8 cellular contexts compared by ENCODE assay signal in the genomic region with DNA sequence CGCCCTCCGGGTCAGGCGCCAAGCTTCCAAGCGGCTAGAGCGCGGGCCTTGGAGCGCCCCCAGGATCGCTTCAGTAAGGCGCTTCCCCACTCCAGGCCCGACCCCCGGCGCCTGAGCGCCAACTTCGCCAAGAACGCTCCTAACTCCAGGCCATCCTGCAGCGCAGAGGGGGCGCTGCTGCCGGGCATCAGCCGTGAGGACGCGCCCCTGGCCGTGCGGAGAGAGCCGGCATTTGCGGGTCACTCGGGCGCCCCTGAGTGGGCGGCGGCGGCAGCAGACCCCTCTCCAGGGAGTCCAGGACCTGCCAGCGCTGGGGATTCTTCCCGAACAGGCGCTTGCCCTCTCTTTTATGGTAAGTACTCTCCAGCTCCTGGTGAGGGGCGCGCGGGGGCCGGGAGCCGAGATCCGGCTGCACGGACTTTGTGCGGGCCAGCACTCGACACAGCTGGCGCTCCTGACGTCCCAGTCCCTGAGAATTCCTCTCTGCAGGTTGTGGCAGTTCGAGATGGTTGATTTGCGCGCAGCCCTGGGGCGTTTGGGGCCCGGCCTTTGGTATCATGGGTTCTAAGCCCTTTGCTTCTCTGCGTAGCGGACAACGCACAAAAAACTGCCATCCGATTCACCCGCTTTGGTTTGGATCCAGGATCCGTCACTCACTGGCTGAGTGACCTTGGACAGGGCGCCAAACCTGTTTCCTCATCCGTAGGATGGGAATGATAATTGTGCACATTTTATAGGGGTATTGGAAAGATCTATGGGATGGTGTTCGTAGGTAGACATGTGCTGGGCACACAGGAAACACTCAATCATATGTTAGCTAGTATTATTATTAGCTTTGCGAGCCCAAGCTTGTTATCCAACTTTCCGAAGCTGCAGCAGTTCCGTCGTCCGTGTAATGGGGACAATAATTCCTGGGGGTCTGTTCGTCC. TPM values are rescaled to one million over a fixed set of nuclear protein-coding genes. Genes with fewer than 3 reads are reported as not detected.
DNase-seq lines count a peak whose midpoint lies in the region; ATAC-seq and TF ChIP-seq lines count a peak whose summit lies in the region.

No MANE protein-coding gene starts in this region.

- 0 to 3% methylated on average over 1 to 51 of the region's 64 CpGs for WGBS in transverse colon (ENCODE audit: low coverage in 1 of 2), 2 donors

- peak overlapping the region; percentile 38 for H3K4me3 ChIP-seq in astrocyte of the cerebellum (ENCODE audit: low read depth, low read length)
- peak overlapping the region in 3 of 4 donors; percentile 27 to 49 (median 37) for H3K4me3 ChIP-seq in transverse colon

- H3K36me3 Mint-ChIP-seq in activated CD4-positive, alpha-beta T cell treated with anti-CD3 and anti-CD28 coated beads, Interleukin-2, amount 10 ng/mL, durations not matched to agents 24 days and 14 days (ENCODE audit: low read depth): no peaks in the 10 kb centered on the region

- H3K9me3 ChIP-seq in transverse colon: no peaks in the 10 kb centered on the region

- TF ChIP-seq EP300 in transverse colon (IDR thresholded peaks at IDR 0.05; ENCODE audit: low read depth): no peak

- no peak for ATAC-seq in HG02798 (IDR thresholded peaks at IDR 0.05; ENCODE audit: poor library complexity, unreplicated experiment)

- H3K9me3 Mint-ChIP-seq in activated CD4-positive, alpha-beta T cell treated with anti-CD3 and anti-CD28 coated beads, Interleukin-2, amount 10 ng/mL, durations not matched to agents 24 days and 14 days: no peaks in the 10 kb centered on the region

- H3K4me1 Mint-ChIP-seq in activated CD4-positive, alpha-beta T cell treated with anti-CD3 and anti-CD28 coated beads, Interleukin-2, amount 10 ng/mL, durations not matched to agents 24 days and 14 days: peaks cover 8% of the 10 kb centered on the region

- TF ChIP-seq CTCF in astrocyte of the cerebellum (IDR thresholded peaks at IDR 0.05; ENCODE audit: low read depth, low read length, missing control alignments) (peak; percentile 17), transverse colon (IDR thresholded peaks at IDR 0.05) (no peak)

- H3K27ac Mint-ChIP-seq in activated CD4-positive, alpha-beta T cell treated with anti-CD3 and anti-CD28 coated beads, Interleukin-2, amount 10 ng/mL, durations not matched to agents 24 days and 14 days: no peak overlapping the region

- in situ Hi-C loops in astrocyte of the cerebellum (cut with HindIII; ENCODE audit: low sequenced_read_pairs): no loop called here
- in situ Hi-C loops in transverse colon (cut with MboI; ENCODE audit: low pct_ligation_motif_present in 1 of 4, low pct_unique_long_range_greater_than_20kb in 1 of 4, low sequenced_read_pairs in 3 of 4): no loop called here

- intact Hi-C loops in activated CD4-positive, alpha-beta T cell treated with anti-CD3 and anti-CD28 coated beads, Interleukin-2, amount 10 ng/mL, durations not matched to agents 24 days and 14 days (cut with micrococcal nuclease): no loop called here
- intact Hi-C loops in transverse colon (cut with DNase I; ENCODE audit: low total_unique reads): no loop called here

- H3K4me1 ChIP-seq in transverse colon: peaks cover 0 to 19% (median 12%) of the 10 kb centered on the region in 4 donors

- H3K4me3 Mint-ChIP-seq in activated CD4-positive, alpha-beta T cell treated with anti-CD3 and anti-CD28 coated beads, Interleukin-2, amount 10 ng/mL, durations not matched to agents 24 days and 14 days: peak overlapping the region; percentile 58

- no peak for DNase-seq in activated CD4-positive, alpha-beta T cell treated with anti-CD3 and anti-CD28 coated beads, Interleukin-2, amount 10 ng/mL, durations not matched to agents 24 days and 14 days
- no peak for DNase-seq in activated CD4-positive, alpha-beta T cell treated with anti-CD3 and anti-CD28 coated beads for 4 hours
- no peak for DNase-seq in astrocyte of the cerebellum (ENCODE audit: low read depth)
- DNase-seq in left kidney (ENCODE audit: low read depth, low spot score): peak; percentile 90
- no peak for DNase-seq in transverse colon
- DNase-seq in T1000 (lab: John Stamatoyannopoulos, UW): no peak
- no peak for DNase-seq in NCI-H1417 treated with DMSO at 0.1 percent for 48 hours (lab: John Stamatoyannopoulos, UW)

- peaks cover 68% of the 10 kb centered on the region for H3K27me3 Mint-ChIP-seq in activated CD4-positive, alpha-beta T cell treated with anti-CD3 and anti-CD28 coated beads, Interleukin-2, amount 10 ng/mL, durations not matched to agents 24 days and 14 days

- H3K27ac ChIP-seq in transverse colon: no peak overlapping the region

- H3K36me3 ChIP-seq in transverse colon: no peaks in the 10 kb centered on the region

- peaks cover 67% of the 10 kb centered on the region for H3K27me3 ChIP-seq in transverse colon

- no peak for TF ChIP-seq POLR2A in transverse colon (IDR thresholded peaks at IDR 0.05)

RNA-seq across cellular contexts. Expression of a gene that starts 0.8 kb away (rescaled TPM):
- total RNA-seq in activated CD4-positive, alpha-beta T cell treated with anti-CD3 and anti-CD28 coated beads, Interleukin-2, amount 10 ng/mL, durations not matched to agents 24 days and 14 days: 0.07 TPM in 1 of 2 replicates, not detected in the other
- total RNA-seq in transverse colon: under 1 TPM in 1 of 4 donors, not detected in 3; 0.14 TPM
